Comparison of ENCODE assay signal across 3 cellular contexts in genomic region chr19:13639342-13639929, GRCh38.
TF ChIP-seq lines count a peak whose summit lies in the region.

No MANE protein-coding gene starts in this region.

TF ChIP-seq in HepG2, 621 proteins besides CTCF, POLR2A, EP300 and RAD21:
- TF ChIP-seq ZFX (CRISPR knock-in tag; IDR thresholded peaks at IDR 0.05; ENCODE audit: low read depth) (no peak), RBAK (CRISPR knock-in tag; IDR thresholded peaks at IDR 0.05) (peak; percentile 68; the same call in 1 of the 2 replicates), SRSF4 (IDR thresholded peaks at IDR 0.05; ENCODE audit: low read depth, low read length, poor library complexity, severe bottlenecking) (no peak), ZNF816 (CRISPR knock-in tag; IDR thresholded peaks at IDR 0.05; ENCODE audit: borderline replicate concordance) (no peak)
- TF ChIP-seq, protein P1, sequence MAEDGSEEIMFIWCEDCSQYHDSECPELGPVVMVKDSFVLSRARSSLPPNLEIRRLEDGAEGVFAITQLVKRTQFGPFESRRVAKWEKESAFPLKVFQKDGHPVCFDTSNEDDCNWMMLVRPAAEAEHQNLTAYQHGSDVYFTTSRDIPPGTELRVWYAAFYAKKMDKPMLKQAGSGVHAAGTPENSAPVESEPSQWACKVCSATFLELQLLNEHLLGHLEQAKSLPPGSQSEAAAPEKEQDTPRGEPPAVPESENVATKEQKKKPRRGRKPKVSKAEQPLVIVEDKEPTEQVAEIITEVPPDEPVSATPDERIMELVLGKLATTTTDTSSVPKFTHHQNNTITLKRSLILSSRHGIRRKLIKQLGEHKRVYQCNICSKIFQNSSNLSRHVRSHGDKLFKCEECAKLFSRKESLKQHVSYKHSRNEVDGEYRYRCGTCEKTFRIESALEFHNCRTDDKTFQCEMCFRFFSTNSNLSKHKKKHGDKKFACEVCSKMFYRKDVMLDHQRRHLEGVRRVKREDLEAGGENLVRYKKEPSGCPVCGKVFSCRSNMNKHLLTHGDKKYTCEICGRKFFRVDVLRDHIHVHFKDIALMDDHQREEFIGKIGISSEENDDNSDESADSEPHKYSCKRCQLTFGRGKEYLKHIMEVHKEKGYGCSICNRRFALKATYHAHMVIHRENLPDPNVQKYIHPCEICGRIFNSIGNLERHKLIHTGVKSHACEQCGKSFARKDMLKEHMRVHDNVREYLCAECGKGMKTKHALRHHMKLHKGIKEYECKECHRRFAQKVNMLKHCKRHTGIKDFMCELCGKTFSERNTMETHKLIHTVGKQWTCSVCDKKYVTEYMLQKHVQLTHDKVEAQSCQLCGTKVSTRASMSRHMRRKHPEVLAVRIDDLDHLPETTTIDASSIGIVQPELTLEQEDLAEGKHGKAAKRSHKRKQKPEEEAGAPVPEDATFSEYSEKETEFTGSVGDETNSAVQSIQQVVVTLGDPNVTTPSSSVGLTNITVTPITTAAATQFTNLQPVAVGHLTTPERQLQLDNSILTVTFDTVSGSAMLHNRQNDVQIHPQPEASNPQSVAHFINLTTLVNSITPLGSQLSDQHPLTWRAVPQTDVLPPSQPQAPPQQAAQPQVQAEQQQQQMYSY (CRISPR knock-in tag; IDR thresholded peaks at IDR 0.05): peak; percentile 92

TF ChIP-seq in IMR-90, 13 proteins besides CTCF, POLR2A, EP300 and RAD21:
- TF ChIP-seq RCOR1 (IDR thresholded peaks at IDR 0.05; ENCODE audit: insufficient replicate concordance, low read length) (no peak), MAFK (IDR thresholded peaks at IDR 0.05; ENCODE audit: low read depth, low read length) (no peak), FOS (IDR thresholded peaks at IDR 0.05; ENCODE audit: low read depth, low read length) (no peak), RFX5 (IDR thresholded peaks at IDR 0.05; ENCODE audit: low read depth, low read length) (no peak), USF2 (IDR thresholded peaks at IDR 0.05; ENCODE audit: low read depth, low read length) (no peak), ELK1 (IDR thresholded peaks at IDR 0.05; ENCODE audit: borderline replicate concordance, low read depth, low read length) (no peak), NFE2L2 (IDR thresholded peaks at IDR 0.05; ENCODE audit: low read depth, low read length) (no peak), MXI1 (IDR thresholded peaks at IDR 0.05; ENCODE audit: borderline replicate concordance, low read depth, low read length) (no peak), CHD1 (IDR thresholded peaks at IDR 0.05; ENCODE audit: low read depth, low read length) (no peak)

TF ChIP-seq in H1, 55 proteins besides CTCF, POLR2A, EP300 and RAD21:
- TF ChIP-seq SIRT6 (IDR thresholded peaks at IDR 0.05; ENCODE audit: low read length): no peak
- 0 out of 2 replicates have a peak, but pooled peaks have one; percentile 31 for TF ChIP-seq KDM1A (IDR thresholded peaks at IDR 0.05; ENCODE audit: borderline replicate concordance, low read length)
